ENCODE assay signal across 8 cellular contexts in genomic region chr1:12619396-12620141, GRCh38. TPM values are rescaled to one million over a fixed set of nuclear protein-coding genes. Genes with fewer than 3 reads are reported as not detected.
DNase-seq lines count a peak whose midpoint lies in the region; ATAC-seq, FAIRE-seq and TF ChIP-seq lines count a peak whose summit lies in the region.

No MANE protein-coding gene starts in this region.

- no peaks in the 10 kb centered on the region for H4K20me1 ChIP-seq in MM.1S (ENCODE audit: insufficient read depth, low read length)

- intact Hi-C loops in pancreas (cut with DNase I) (loop anchor here in 1 of 3 donors (10.0 kb wide), 2 partner anchors 145 to 215 kb away; no protein-coding TSS in a partner anchor), transverse colon (cut with DNase I; ENCODE audit: low total_unique reads) (loop anchor here (2.0 to 10.0 kb wide), 3 partner anchors 145 to 305 kb away; no protein-coding TSS in a partner anchor)

- H3F3A ChIP-seq in MM.1S (ENCODE audit: insufficient read depth, low read length) = peaks cover 13% of the 10 kb centered on the region; the same call in 1 of the 2 replicates

- H3K79me2 ChIP-seq in MM.1S (ENCODE audit: low read length) = no peaks in the 10 kb centered on the region

- FAIRE-seq in GM18507 (lab: Jason Lieb, UNC) (peak; percentile 41), pancreas (lab: Jason Lieb, UNC) (no peak)

- no peak for TF ChIP-seq EP300 in transverse colon (IDR thresholded peaks at IDR 0.05; ENCODE audit: low read depth)

- no peak for TF ChIP-seq POLR2A in transverse colon (IDR thresholded peaks at IDR 0.05)

- in situ Hi-C loops in transverse colon (cut with MboI; ENCODE audit: low pct_ligation_motif_present in 1 of 4, low pct_unique_long_range_greater_than_20kb in 1 of 4, low sequenced_read_pairs in 3 of 4) = loop anchor here in 1 of 4 donors (25.0 kb wide), 1 partner anchor 207 kb away; no protein-coding TSS in a partner anchor

- H3K27me3 ChIP-seq in MM.1S (replicated peaks; ENCODE audit: insufficient read depth, low read length) (peaks cover 31% of the 10 kb centered on the region), cardiac muscle cell (no peaks in the 10 kb centered on the region), pancreas (no peaks in the 10 kb centered on the region), transverse colon (no peaks in the 10 kb centered on the region)

- H3K4me2 ChIP-seq in MM.1S (ENCODE audit: low read depth, low read length) = peak overlapping the region; percentile 87

- DNase-seq in A172 (ENCODE audit: low spot score) (peak; percentile 55), GM18507 (ENCODE audit: extremely low spot score, insufficient read length, low read depth) (peak; percentile 58), MM.1S (peak; percentile 78), SW480 (ENCODE audit: low spot score) (peak; percentile 92), cardiac muscle cell (ENCODE audit: low read depth in 1 of 2, low spot score in 1 of 2) (peak; percentile 93), pancreas (peak; percentile 78 to 94 (median 88)), transverse colon (peak; percentile 91)
- peak; percentile 59 for DNase-seq in activated naive CD8-positive, alpha-beta T cell treated with anti-CD3 and anti-CD28 coated beads, Interleukin-2, amount 50 U/mL, for 16 hours (ENCODE audit: low read depth, low spot score)

- H3K9ac ChIP-seq in MM.1S (ENCODE audit: low read length) = no peak overlapping the region

- no peaks in the 10 kb centered on the region for H3K9me3 ChIP-seq in MM.1S (replicated peaks; ENCODE audit: insufficient read depth, low read length)
- no peaks in the 10 kb centered on the region for H3K9me3 ChIP-seq in cardiac muscle cell (ENCODE audit: low read depth)
- H3K9me3 ChIP-seq in pancreas = no peaks in the 10 kb centered on the region
- H3K9me3 ChIP-seq in transverse colon = no peaks in the 10 kb centered on the region

- 7 to 9% methylated on average over 25 of the region's 25 CpGs for WGBS in pancreas, 2 donors
- 6 to 20% methylated on average over 1 to 21 of the region's 25 CpGs for WGBS in transverse colon (ENCODE audit: low coverage in 1 of 2), 2 donors

- peak overlapping the region; percentile 93 for H2AFZ ChIP-seq in MM.1S (ENCODE audit: low read length)

- H3K27ac ChIP-seq in MM.1S (ENCODE audit: low read length) (no peak overlapping the region), cardiac muscle cell (peak overlapping the region; percentile 26), pancreas (peak overlapping the region; percentile 69 to 98 (median 95)), transverse colon (peak overlapping the region; percentile 92 to 96 (median 94))

- no peaks in the 10 kb centered on the region for H3K9me2 ChIP-seq in MM.1S (replicated peaks; ENCODE audit: insufficient read depth, low read length)

- H3K4me3 ChIP-seq in MM.1S (ENCODE audit: low read length) = peak overlapping the region; percentile 75
- H3K4me3 ChIP-seq in cardiac muscle cell = peak overlapping the region; percentile 63
- H3K4me3 ChIP-seq in pancreas = peak overlapping the region in 3 of 4 donors; percentile 83 to 92 (median 84)
- peak overlapping the region; percentile 1 to 85 (median 62) for H3K4me3 ChIP-seq in transverse colon

- H3K36me3 ChIP-seq in MM.1S (replicated peaks; ENCODE audit: insufficient read depth, low read length) = no peaks in the 10 kb centered on the region
- no peaks in the 10 kb centered on the region for H3K36me3 ChIP-seq in cardiac muscle cell
- no peaks in the 10 kb centered on the region for H3K36me3 ChIP-seq in pancreas
- H3K36me3 ChIP-seq in transverse colon = no peaks in the 10 kb centered on the region

- peaks cover 13% of the 10 kb centered on the region for H3K4me1 ChIP-seq in MM.1S (ENCODE audit: low read length)
- peaks cover 5% of the 10 kb centered on the region for H3K4me1 ChIP-seq in cardiac muscle cell (ENCODE audit: low read depth)
- H3K4me1 ChIP-seq in pancreas = peaks cover 12 to 19% (median 14%) of the 10 kb centered on the region in 3 donors
- H3K4me1 ChIP-seq in transverse colon = peaks cover 21 to 54% (median 45%) of the 10 kb centered on the region in 4 donors

- peak; percentile 92 for TF ChIP-seq CTCF in MM.1S (IDR thresholded peaks at IDR 0.05; ENCODE audit: low read length)
- TF ChIP-seq CTCF in cardiac muscle cell (IDR thresholded peaks at IDR 0.05; ENCODE audit: low read depth, low read length) = peak; percentile 96
- TF ChIP-seq CTCF in pancreas (IDR thresholded peaks at IDR 0.05) = peak; percentile 84 to 94 (median 92)
- TF ChIP-seq CTCF in transverse colon (IDR thresholded peaks at IDR 0.05) = peak; percentile 95 to 99 (median 97)

- ATAC-seq in pancreas = peak; percentile 38 to 67 (median 55)

RNA-seq across cellular contexts. Expression of gene DHRS3, which starts 1.6 kb away (rescaled TPM):
- total RNA-seq in A172 (2014; rRNA removed; shearing (Covaris generic)) = not detected in 2 replicates
- total RNA-seq in cardiac muscle cell (12.5 and 19.5 TPM in 2 replicates), pancreas (10 to 100 TPM; 51.3 to 98.6 (median 71.0) TPM), transverse colon (100 to 1,000 TPM in 2 of 4 donors, 10 to 100 TPM in 2; 55.3 to 122 (median 103) TPM)
- polyA plus RNA-seq in cardiac muscle cell (9.9 and 15.3 TPM in 2 replicates), pancreas (10 to 100 TPM; 47.7 to 48.2 TPM)

RNA-seq across cellular contexts. Expression of gene AADACL4, which starts 24.3 kb away (rescaled TPM):
- total RNA-seq in A172 (2014; rRNA removed; shearing (Covaris generic)) = not detected in 2 replicates
- not detected in 2 replicates for total RNA-seq in cardiac muscle cell
- not detected in 2 replicates for polyA plus RNA-seq in cardiac muscle cell
- total RNA-seq in pancreas = not detected
- not detected for polyA plus RNA-seq in pancreas
- total RNA-seq in transverse colon = not detected

Comparison
In these comparisons a context has a peak if more than half of its experiments do, and no peak if none do; other contexts are left out.
1. RNA of gene DHRS3, which starts 1.6 kb away (total RNA-seq): 55.3 to 122 TPM in transverse colon, 51.3 to 98.6 TPM in pancreas and 12.5 to 19.5 TPM in cardiac muscle cell; not detected in A172; every median in the first group is over 10 times any median in the second.
2. Peak in every context shown above with its lines, with median percentiles within 50 percentile points of each other: DNase-seq, H3K4me3 ChIP-seq and CTCF ChIP-seq.